9 cellular contexts compared by ENCODE assay signal in the genomic region with DNA sequence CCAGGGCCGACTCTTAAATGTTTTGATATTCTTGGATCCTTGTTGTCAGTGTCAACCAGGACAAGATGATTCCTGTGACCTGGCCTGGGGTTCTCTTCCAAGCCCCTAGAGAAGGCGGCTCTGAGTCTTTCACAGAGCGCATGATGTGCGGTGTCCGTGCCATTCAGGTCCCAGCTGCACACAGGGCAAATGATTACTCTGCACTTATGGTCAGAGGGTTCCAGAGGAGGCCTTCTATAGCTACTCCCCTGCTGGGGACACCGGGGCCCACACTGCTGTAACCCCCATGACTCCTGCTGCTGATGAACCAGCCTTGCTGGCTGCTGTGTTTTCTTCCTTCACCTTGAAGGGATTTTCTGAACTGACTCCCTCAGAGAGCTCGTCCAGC. TPM values are rescaled to one million over a fixed set of nuclear protein-coding genes. Genes with fewer than 3 reads are reported as not detected.
DNase-seq lines count a peak whose midpoint lies in the region; ATAC-seq and TF ChIP-seq lines count a peak whose summit lies in the region.
"Had no signal": no experiment of that assay in that cellular context is flagged by ENCODE, and none has a peak within 500 bp of the region (broad histone marks: within the 10 kb centered on the region; RNA-seq: fewer than 3 reads in every experiment).

No MANE protein-coding gene starts in this region.

- DNase-seq in PC-3, result no peak
- DNase-seq in fibroblast of the aortic adventitia (ENCODE audit: low read depth), result no peak
- DNase-seq in NCI-H2196 treated with DMSO at 0.1 percent for 48 hours (lab: John Stamatoyannopoulos, UW; ENCODE audit: unreplicated experiment), result no peak
- no peak for DNase-seq in CD1c-positive myeloid dendritic cell (ENCODE audit: extremely low spot score)
- DNase-seq in mucosa of gallbladder (ENCODE audit: low spot score), result no peak
- no peak for DNase-seq in NCI-H187 treated with DMSO at 0.1 percent for 48 hours (lab: John Stamatoyannopoulos, UW)

- CTCF ChIA-PET in PC-3 (lab: Charles Lee), result no interaction called here

- TF ChIP-seq CTCF in PC-3 (conservative IDR thresholded peaks at IDR 0.05; ENCODE audit: low read depth, low read length) (no peak), fibroblast of the aortic adventitia (IDR thresholded peaks at IDR 0.05; ENCODE audit: insufficient read depth, low read length) (no peak), parathyroid adenoma (IDR thresholded peaks at IDR 0.05) (no peak)

- peak overlapping the region; percentile 70 for H3K9ac ChIP-seq in ES-I3 (ENCODE audit: low read depth, low read length)
- H3K9ac ChIP-seq in PC-3 (ENCODE audit: low read length), result peak overlapping the region; percentile 69
- H3K9ac ChIP-seq in parathyroid adenoma, result no peak overlapping the region

- H3K27ac ChIP-seq in PC-3 (ENCODE audit: low read length) (no peak overlapping the region), parathyroid adenoma (no peak overlapping the region)
- H3K27ac ChIP-seq: SJSA1 had no signal

- H3K36me3 ChIP-seq in ES-I3 (ENCODE audit: insufficient read depth, low read length) (no peaks in the 10 kb centered on the region), PC-3 (ENCODE audit: low read depth, low read length) (no peaks in the 10 kb centered on the region), parathyroid adenoma (ENCODE audit: control insufficient read depth, insufficient read depth, low read length) (no peaks in the 10 kb centered on the region)
- H3K36me3 ChIP-seq: SJSA1 had no signal

- peak overlapping the region; percentile 88 for H3K4me2 ChIP-seq in PC-3 (ENCODE audit: low read length)
- H3K4me2 ChIP-seq in parathyroid adenoma (ENCODE audit: low read length), result peak overlapping the region; percentile 68

- no peaks in the 10 kb centered on the region for H3F3A ChIP-seq in PC-3 (ENCODE audit: low read length, unreplicated experiment)

- no TSS peak for BruUV-seq in PC-3 (replicated peaks; lab: Mats Ljungman, UMichigan)

- H3K9me2 ChIP-seq in PC-3 (replicated peaks; ENCODE audit: low read length), result no peaks in the 10 kb centered on the region

- H3K79me2 ChIP-seq in PC-3 (ENCODE audit: low read length), result peaks cover 59% of the 10 kb centered on the region
- H3K79me2 ChIP-seq in parathyroid adenoma, result no peaks in the 10 kb centered on the region

- H3K4me3 ChIP-seq in PC-3 (ENCODE audit: low read length) (peak overlapping the region; percentile 85), fibroblast of the aortic adventitia (ENCODE audit: low read depth, low read length) (peak overlapping the region; percentile 74), parathyroid adenoma (ENCODE audit: low read depth, low read length) (peak overlapping the region; percentile 66)

- H2AFZ ChIP-seq in PC-3 (ENCODE audit: low read length) (peak overlapping the region; percentile 83), parathyroid adenoma (no peak overlapping the region)

- ATAC-seq in PC-3, result no peak

- H4K20me1 ChIP-seq in PC-3 (ENCODE audit: low read length), result no peaks in the 10 kb centered on the region

- intact Hi-C loops in PC-3 (cut with micrococcal nuclease), result loop anchor here (2.0 kb wide), 1 partner anchor 148 kb away; no protein-coding TSS in a partner anchor

- H3K4me1 ChIP-seq in ES-I3 (ENCODE audit: insufficient read depth, low read length) (peaks cover 22% of the 10 kb centered on the region), PC-3 (ENCODE audit: insufficient read depth, low read length) (peaks cover 61% of the 10 kb centered on the region), parathyroid adenoma (peaks cover 3% of the 10 kb centered on the region)

- no peaks in the 10 kb centered on the region for H3K9me3 ChIP-seq in ES-I3 (ENCODE audit: control insufficient read depth, insufficient read depth, low read length)
- H3K9me3 ChIP-seq in PC-3 (ENCODE audit: low read length), result no peaks in the 10 kb centered on the region
- H3K9me3 ChIP-seq in parathyroid adenoma (ENCODE audit: control insufficient read depth, low read length), result no peaks in the 10 kb centered on the region
- H3K9me3 ChIP-seq: SJSA1 had no signal

- POLR2A ChIA-PET in PC-3 (lab: Charles Lee; ENCODE audit: unreplicated experiment), result no interaction called here

- H3K27me3 ChIP-seq in PC-3 (ENCODE audit: low read length) (no peaks in the 10 kb centered on the region), parathyroid adenoma (ENCODE audit: control insufficient read depth, insufficient read depth, low read length) (no peaks in the 10 kb centered on the region)

RNA-seq across cellular contexts. Expression of gene PTGFRN, which starts 1.4 kb away (rescaled TPM):
- total RNA-seq in PC-3 (2014; rRNA removed), result 57.4 and 77.8 TPM in 2 replicates
- 39.8 and 67.5 TPM in 2 replicates for total RNA-seq in fibroblast of the aortic adventitia (ENCODE audit: low replicate concordance)
- total RNA-seq in mucosa of gallbladder, result 93.6 TPM
